Comparison of ENCODE assay signal across 10 cellular contexts in genomic region chr7:156655232-156655628, GRCh38.
"Had no signal": no experiment of that assay in that cellular context is flagged by ENCODE, and none has a peak within 500 bp of the region (broad histone marks: within the 10 kb centered on the region; RNA-seq: fewer than 3 reads in every experiment).

No MANE protein-coding gene starts in this region.

- H3K4me2 ChIP-seq: GM23338, KMS-11 had no signal

- FAIRE-seq: HTR-8/SVneo had no signal

- H3K36me3 ChIP-seq: HAP-1 had no signal

- H3K9me3 ChIP-seq: HAP-1 had no signal

- DNase-seq: H7, HFFc6, IMR-90, Karpas-422, KBM-7 had no signal

- H3K9ac ChIP-seq: KMS-11 had no signal

- H3K4me3 ChIP-seq: GM23338, HAP-1 had no signal

- ATAC-seq: HCT116 had no signal

- H3K4me1 ChIP-seq: HAP-1 had no signal

- H3K27ac ChIP-seq: KMS-11 had no signal

- H2AFZ ChIP-seq: GM23338 had no signal
